ENCODE assay signal across 10 cellular contexts in genomic region chr6:17985934-17986655, GRCh38. TPM values are rescaled to one million over a fixed set of nuclear protein-coding genes. Genes with fewer than 3 reads are reported as not detected.
A peak's percentile ranks its signal among the peaks of the same experiment; 100 is the strongest.
DNase-seq lines count a peak whose midpoint lies in the region; ATAC-seq and TF ChIP-seq lines count a peak whose summit lies in the region.
"Had no signal": no experiment of that assay in that cellular context is flagged by ENCODE, and none has a peak within 500 bp of the region (broad histone marks: within the 10 kb centered on the region; RNA-seq: fewer than 3 reads in every experiment).

No MANE protein-coding gene starts in this region.

- no peak for TF ChIP-seq POLR2A in adrenal gland (IDR thresholded peaks at IDR 0.05)

- peak overlapping the region in 3 of 5 donors; percentile 91 to 99 (median 92) for H3K27ac ChIP-seq in adrenal gland
- no peak overlapping the region for H3K27ac ChIP-seq in iPS-20b (ENCODE audit: low read length)
- H3K27ac ChIP-seq in skin epidermis = peak overlapping the region in 18 of 21 experiments; percentile 46 to 90 (median 80)

- no peaks in the 10 kb centered on the region for H3K9me3 Mint-ChIP-seq in HFFc6

- ATAC-seq in GM21367 (IDR thresholded peaks at IDR 0.05; ENCODE audit: unreplicated experiment) = no peak
- no peak for ATAC-seq in omental fat pad (ENCODE audit: low FRiP score)

- intact Hi-C loops in adrenal gland (cut with DNase I) = loop anchor here in 1 of 2 donors (5.0 to 10.0 kb wide), 2 partner anchors 131 to 136 kb away; partner anchors contain the start of gene NHLRC1

- DNase-seq in HFFc6 (no peak), adrenal gland (no peak), NCI-H187 treated with DMSO at 0.1 percent for 48 hours (lab: John Stamatoyannopoulos, UW) (no peak), omental fat pad (ENCODE audit: low spot score) (no peak), NCI-H345 (lab: John Stamatoyannopoulos, UW) (no peak)
- DNase-seq: NCI-H748 treated with DMSO at 0.1 percent for 48 hours; stimulated activated naive CD4-positive, alpha-beta T cell treated with Interleukin-2 at 50 U/mL for 16 hours had no signal

- H3K4me3 ChIP-seq in adrenal gland = peak overlapping the region in 3 of 4 donors; percentile 2 to 87 (median 81)
- peak overlapping the region; percentile 76 for H3K4me3 ChIP-seq in iPS-20b (ENCODE audit: low read length)
- H3K4me3 ChIP-seq in skin epidermis = peak overlapping the region; percentile 39 to 77 (median 56)

- H3K4me1 ChIP-seq in adrenal gland (replicated peaks in 1 of 2) = peaks cover 24 to 47% of the 10 kb centered on the region in 2 donors
- peaks cover 21% of the 10 kb centered on the region for H3K4me1 ChIP-seq in iPS-20b (ENCODE audit: insufficient read depth, low read length)

- no peaks in the 10 kb centered on the region; the same call in 1 of the 2 replicates for H3K27me3 Mint-ChIP-seq in HFFc6 (ENCODE audit: insufficient read depth)

- H3K9me3 ChIP-seq in adrenal gland (replicated peaks in 1 of 3) (no peaks in the 10 kb centered on the region), iPS-20b (ENCODE audit: insufficient read depth, low read depth, low read length) (no peaks in the 10 kb centered on the region)

- H3K4me3 Mint-ChIP-seq in HFFc6 = peak overlapping the region; percentile 95

- 47 to 55% (median 53%) methylated on average over 11 of the region's 11 CpGs for WGBS in adrenal gland, 4 donors

- H3K27me3 ChIP-seq in adrenal gland = no peaks in the 10 kb centered on the region
- peaks cover 13% of the 10 kb centered on the region for H3K27me3 ChIP-seq in iPS-20b (ENCODE audit: insufficient read depth, low read length)

- peak overlapping the region; percentile 90 for H3K27ac Mint-ChIP-seq in HFFc6

- H3K36me3 Mint-ChIP-seq in HFFc6 (ENCODE audit: low read depth) = peaks cover 15% of the 10 kb centered on the region

- H3K36me3 ChIP-seq in adrenal gland (replicated peaks in 1 of 2) (no peaks in the 10 kb centered on the region), iPS-20b (ENCODE audit: insufficient read depth, low read depth, low read length) (peaks cover 13% of the 10 kb centered on the region; the same call in 1 of the 2 replicates)

- peaks cover 60% of the 10 kb centered on the region for H3K4me1 Mint-ChIP-seq in HFFc6 (ENCODE audit: low read depth)

- H3K9ac ChIP-seq in iPS-20b (ENCODE audit: low read depth, low read length) = peak overlapping the region; percentile 86; the same call in 1 of the 2 replicates

- TF ChIP-seq CTCF in HFFc6 (IDR thresholded peaks at IDR 0.05) (no peak), adrenal gland (IDR thresholded peaks at IDR 0.05) (no peak), omental fat pad (IDR thresholded peaks at IDR 0.05) (no peak)

RNA-seq across cellular contexts. Expression of gene KIF13A, which starts 1.3 kb away (rescaled TPM):
- total RNA-seq in HFFc6 (2021; fragmentation: NEBNext Ultra II Directional; extraction: Animal tissue kit (Norgen Biotek cat#: 25700)) = 10 to 100 TPM; 63.7 to 72.8 (median 66.4) TPM
- total RNA-seq in adrenal gland = 10 to 100 TPM; 27.3 to 91.6 (median 57.6) TPM
- 10 to 100 TPM; 17.4 to 25.3 (median 17.9) TPM for polyA plus RNA-seq in adrenal gland
- total RNA-seq in omental fat pad = 10 to 100 TPM; 38.6 to 64.3 (median 43.9) TPM
